16 cellular contexts compared by ENCODE assay signal in genomic region chr9:110146371-110146770, GRCh38.
A peak's percentile ranks its signal among the peaks of the same experiment; 100 is the strongest.
DNase-seq lines count a peak whose midpoint lies in the region; ATAC-seq and TF ChIP-seq lines count a peak whose summit lies in the region.
"Had no signal": no experiment of that assay in that cellular context is flagged by ENCODE, and none has a peak within 500 bp of the region (broad histone marks: within the 10 kb centered on the region; RNA-seq: fewer than 3 reads in every experiment).

No MANE protein-coding gene starts in this region.

- H3K23ac ChIP-seq in neuronal stem cell (ENCODE audit: low read depth, low read length, poor library complexity): no peak overlapping the region

- H2BK12ac ChIP-seq in neuronal stem cell (ENCODE audit: low read length): no peak overlapping the region

- no peak overlapping the region for H2BK5ac ChIP-seq in neuronal stem cell (ENCODE audit: low read length)

- peaks cover 4 to 17% of the 10 kb centered on the region in 2 donors for H3K9me3 ChIP-seq in neuronal stem cell (replicated peaks in 1 of 2; ENCODE audit: control insufficient read depth in 2 of 2, insufficient read depth in 1 of 2, low read depth in 1 of 2, low read length in 2 of 2)
- H3K9me3 ChIP-seq: Caco-2, thyroid gland had no signal

- H3K27ac ChIP-seq in neuronal stem cell (replicated peaks; ENCODE audit: low read length): no peak overlapping the region
- H3K27ac ChIP-seq: epithelial cell of prostate, thyroid gland had no signal

- ATAC-seq in GM21447 (IDR thresholded peaks at IDR 0.05; ENCODE audit: unreplicated experiment): no peak
- ATAC-seq: HepG2 had no signal

- no peak overlapping the region for H4K8ac ChIP-seq in neuronal stem cell (ENCODE audit: low read depth, low read length)

- peaks cover 32% of the 10 kb centered on the region for H3K36me3 Mint-ChIP-seq in T-helper 1 cell treated with Interleukin-12 subunit alpha and Interleukin-12 subunit beta and Interleukin-4 antibody, amounts not matched to agents 30 μg/mL and 1 μg/mL, for 36 hours (ENCODE audit: low read depth)
- peaks cover 40% of the 10 kb centered on the region for H3K36me3 Mint-ChIP-seq in HFFc6 (ENCODE audit: low read depth)
- H3K36me3 Mint-ChIP-seq in activated CD4-positive, alpha-beta memory T cell treated with anti-CD3 and anti-CD28 coated beads for 36 hours: peaks cover 11% of the 10 kb centered on the region

- H3K9me3 Mint-ChIP-seq in T-helper 1 cell treated with Interleukin-12 subunit alpha and Interleukin-12 subunit beta and Interleukin-4 antibody, amounts not matched to agents 30 μg/mL and 1 μg/mL, for 36 hours: peaks cover 10% of the 10 kb centered on the region
- H3K9me3 Mint-ChIP-seq in HFFc6: no peaks in the 10 kb centered on the region
- H3K9me3 Mint-ChIP-seq in activated CD4-positive, alpha-beta memory T cell treated with anti-CD3 and anti-CD28 coated beads for 36 hours: no peaks in the 10 kb centered on the region

- peak overlapping the region; percentile 26 for H3K18ac ChIP-seq in neuronal stem cell (ENCODE audit: low read length)

- H3K9ac ChIP-seq in neuronal stem cell (ENCODE audit: low read depth, low read length, poor library complexity): no peak overlapping the region

- H3K4me1 Mint-ChIP-seq in T-helper 1 cell treated with Interleukin-12 subunit alpha and Interleukin-12 subunit beta and Interleukin-4 antibody, amounts not matched to agents 30 μg/mL and 1 μg/mL, for 36 hours (ENCODE audit: low read depth): peaks cover 76% of the 10 kb centered on the region
- peaks cover 98% of the 10 kb centered on the region for H3K4me1 Mint-ChIP-seq in HFFc6 (ENCODE audit: low read depth)
- peaks cover 64% of the 10 kb centered on the region for H3K4me1 Mint-ChIP-seq in activated CD4-positive, alpha-beta memory T cell treated with anti-CD3 and anti-CD28 coated beads for 36 hours (ENCODE audit: low read depth)

- H3K4ac ChIP-seq in neuronal stem cell (ENCODE audit: low read length): no peak overlapping the region

- intact Hi-C loops in activated CD4-positive, alpha-beta memory T cell treated with anti-CD3 and anti-CD28 coated beads for 36 hours (cut with micrococcal nuclease): loop anchor here (5.0 kb wide), 1 partner anchor 1029 kb away; the partner anchor contains the start of gene TMEM245

- H3K4me1 ChIP-seq in neuronal stem cell (ENCODE audit: control insufficient read depth in 2 of 2, insufficient read depth in 1 of 2, low read depth in 1 of 2, low read length in 2 of 2): peaks cover 3 to 5% of the 10 kb centered on the region in 2 donors

- no peaks in the 10 kb centered on the region for H3K27me3 Mint-ChIP-seq in T-helper 1 cell treated with Interleukin-12 subunit alpha and Interleukin-12 subunit beta and Interleukin-4 antibody, amounts not matched to agents 30 μg/mL and 1 μg/mL, for 36 hours (ENCODE audit: low read depth)
- H3K27me3 Mint-ChIP-seq in HFFc6 (ENCODE audit: insufficient read depth): peaks cover 8% of the 10 kb centered on the region; the same call in 1 of the 2 replicates
- no peaks in the 10 kb centered on the region for H3K27me3 Mint-ChIP-seq in activated CD4-positive, alpha-beta memory T cell treated with anti-CD3 and anti-CD28 coated beads for 36 hours

- CTCF ChIA-PET in activated CD4-positive, alpha-beta memory T cell treated with anti-CD3 and anti-CD28 coated beads for 36 hours (lab: Charles Lee): interaction anchor here (1.3 to 9.0 kb wide), 2 partner anchors 195 to 242 kb away, joined by 3 to 95 read pairs; no protein-coding TSS in a partner anchor

- H3K27me3 ChIP-seq in neuronal stem cell (ENCODE audit: control insufficient read depth in 3 of 3, insufficient read depth in 3 of 3, low read depth in 1 of 3, low read length in 3 of 3): no peaks in the 10 kb centered on the region
- H3K27me3 ChIP-seq: thyroid gland had no signal

- H2AK5ac ChIP-seq in neuronal stem cell (ENCODE audit: low read depth, low read length): no peak overlapping the region

- H2BK120ac ChIP-seq in neuronal stem cell (ENCODE audit: low read depth, low read length): no peak overlapping the region

- POLR2A ChIA-PET in activated CD4-positive, alpha-beta memory T cell treated with anti-CD3 and anti-CD28 coated beads for 36 hours (lab: Charles Lee): no interaction called here

- peaks cover 2% of the 10 kb centered on the region for H3K79me1 ChIP-seq in neuronal stem cell (ENCODE audit: low read depth, low read length)

- no peak overlapping the region for H3K4me2 ChIP-seq in neuronal stem cell (ENCODE audit: insufficient read depth, low read length, poor library complexity, severe bottlenecking)

- DNase-seq in T-helper 1 cell (no peak), HFFc6 (peak; percentile 38), neuronal stem cell (ENCODE audit: low spot score) (no peak), cortex of kidney (lab: John Stamatoyannopoulos, UW) (no peak), NCI-H146 treated with DMSO at 0.1 percent for 48 hours (lab: John Stamatoyannopoulos, UW; ENCODE audit: unreplicated experiment) (no peak)
- DNase-seq in activated CD4-positive, alpha-beta memory T cell treated with anti-CD3 and anti-CD28 coated beads for 36 hours: no peak
- DNase-seq: 8988T, Caco-2, GOT3, kidney glomerular epithelial cell, NCI-H1417 treated with DMSO at 0.1 percent for 48 hours, thyroid gland had no signal

- peak overlapping the region; percentile 69 for H3K27ac Mint-ChIP-seq in T-helper 1 cell treated with Interleukin-12 subunit alpha and Interleukin-12 subunit beta and Interleukin-4 antibody, amounts not matched to agents 30 μg/mL and 1 μg/mL, for 36 hours
- peak overlapping the region; percentile 87 for H3K27ac Mint-ChIP-seq in HFFc6
- peak overlapping the region; percentile 35 for H3K27ac Mint-ChIP-seq in activated CD4-positive, alpha-beta memory T cell treated with anti-CD3 and anti-CD28 coated beads for 36 hours

- WGBS in neuronal stem cell (ENCODE audit: extremely low coverage in 2 of 2, insufficient read length in 2 of 2, insufficient replicate concordance in 1 of 2), 2 donors: no CpG with 5 or more reads among the region's 1 CpG

- H2BK15ac ChIP-seq in neuronal stem cell (ENCODE audit: low read length): no peak overlapping the region

- H2AFZ ChIP-seq in neuronal stem cell (ENCODE audit: low read length): no peak overlapping the region

- TF ChIP-seq CTCF in HFFc6 (IDR thresholded peaks at IDR 0.05): no peak

- no peak overlapping the region for H4K91ac ChIP-seq in neuronal stem cell (ENCODE audit: low read depth, low read length, poor library complexity)

- H3K14ac ChIP-seq in neuronal stem cell (ENCODE audit: low read length): no peak overlapping the region

- H3K4me3 ChIP-seq in neuronal stem cell (ENCODE audit: low read length in 2 of 2): no peak overlapping the region
- H3K4me3 ChIP-seq: thyroid gland had no signal

- H3K4me3 Mint-ChIP-seq in T-helper 1 cell treated with Interleukin-12 subunit alpha and Interleukin-12 subunit beta and Interleukin-4 antibody, amounts not matched to agents 30 μg/mL and 1 μg/mL, for 36 hours: peak overlapping the region; percentile 36
- peak overlapping the region; percentile 25; the same call in 1 of the 2 replicates for H3K4me3 Mint-ChIP-seq in HFFc6
- H3K4me3 Mint-ChIP-seq in activated CD4-positive, alpha-beta memory T cell treated with anti-CD3 and anti-CD28 coated beads for 36 hours: no peak overlapping the region

- H3K36me3 ChIP-seq in neuronal stem cell (replicated peaks in 1 of 2; ENCODE audit: control insufficient read depth in 2 of 2, insufficient read depth in 2 of 2, low read length in 2 of 2): peaks cover 4 to 55% of the 10 kb centered on the region in 2 donors
- H3K36me3 ChIP-seq: thyroid gland had no signal

Comparison
In these comparisons a context has a peak if more than half of its experiments do, and no peak if none do; other contexts are left out.
1. H3K27ac Mint-ChIP-seq: peak in every context shown above with its lines; median percentile 87 in HFFc6; 69 in T-helper 1 cell treated with Interleukin-12 subunit alpha and Interleukin-12 subunit beta and Interleukin-4 antibody, amounts not matched to agents 30 μg/mL and 1 μg/mL, for 36 hours; 35 in activated CD4-positive, alpha-beta memory T cell treated with anti-CD3 and anti-CD28 coated beads for 36 hours.